In genomic region chr6:73233048-73233447, GRCh38 we compare ENCODE assay signal across 18 cellular contexts. TPM values are rescaled to one million over a fixed set of nuclear protein-coding genes. Genes with fewer than 3 reads are reported as not detected.
DNase-seq lines count a peak whose midpoint lies in the region; ATAC-seq and TF ChIP-seq lines count a peak whose summit lies in the region.
"Had no signal": no experiment of that assay in that cellular context is flagged by ENCODE, and none has a peak within 500 bp of the region (broad histone marks: within the 10 kb centered on the region; RNA-seq: fewer than 3 reads in every experiment).

No MANE protein-coding gene starts in this region.

- H3K9me3 ChIP-seq in Karpas-422 (ENCODE audit: low read length) (no peaks in the 10 kb centered on the region), PC-3 (ENCODE audit: low read length) (no peaks in the 10 kb centered on the region), trophoblast cell (ENCODE audit: insufficient read depth, low read depth, low read length) (no peaks in the 10 kb centered on the region)
- H3K9me3 ChIP-seq: BE2C had no signal

- POLR2A ChIA-PET in PC-3 (lab: Charles Lee; ENCODE audit: unreplicated experiment) = no interaction called here

- H2BK120ac ChIP-seq in trophoblast cell (ENCODE audit: insufficient read depth, low read length, poor library complexity) = no peak overlapping the region

- H3K9ac ChIP-seq in Karpas-422 (ENCODE audit: low read length) (no peak overlapping the region), PC-3 (ENCODE audit: low read length) (peak overlapping the region; percentile 80; the same call in 1 of the 2 replicates), trophoblast cell (ENCODE audit: low read length) (no peak overlapping the region)
- H3K9ac ChIP-seq: KMS-11 had no signal

- no peak for TF ChIP-seq CTCF in PC-3 (conservative IDR thresholded peaks at IDR 0.05; ENCODE audit: low read depth, low read length)

- intact Hi-C loops in PC-3 (cut with micrococcal nuclease) = loop anchor here (5.0 kb wide), 1 partner anchor 151 kb away; no protein-coding TSS in a partner anchor

- H3K4me1 ChIP-seq in ACC112 (ENCODE audit: control insufficient read depth, insufficient read depth, low read length, unreplicated experiment) = peaks cover 26% of the 10 kb centered on the region
- peaks cover 37% of the 10 kb centered on the region for H3K4me1 ChIP-seq in Karpas-422 (ENCODE audit: low read length)
- H3K4me1 ChIP-seq in PC-3 (ENCODE audit: insufficient read depth, low read length) = peaks cover 52% of the 10 kb centered on the region
- H3K4me1 ChIP-seq in trophoblast cell (ENCODE audit: control insufficient read depth in 1 of 2, insufficient read depth in 2 of 2, low read length in 2 of 2) = no peaks in the 10 kb centered on the region
- H3K4me1 ChIP-seq: BE2C had no signal

- no peak overlapping the region for H2AFZ ChIP-seq in ACC112 (ENCODE audit: low read length, unreplicated experiment)
- H2AFZ ChIP-seq in Karpas-422 (ENCODE audit: low read length) = no peak overlapping the region
- no peak overlapping the region for H2AFZ ChIP-seq in PC-3 (ENCODE audit: low read length)
- no peak overlapping the region for H2AFZ ChIP-seq in trophoblast cell (ENCODE audit: insufficient read depth, low read length, poor library complexity)
- H2AFZ ChIP-seq: GM23338 had no signal

- H3K23ac ChIP-seq in trophoblast cell (ENCODE audit: low read length) = no peak overlapping the region

- BruUV-seq in PC-3 (replicated peaks; lab: Mats Ljungman, UMichigan) = no TSS peak

- no CpG with 5 or more reads among the region's 6 CpGs for WGBS in trophoblast cell (ENCODE audit: extremely low coverage, insufficient coverage, insufficient read length)

- H3K9me2 ChIP-seq in Karpas-422 (replicated peaks; ENCODE audit: insufficient read depth, low read length) (no peaks in the 10 kb centered on the region), PC-3 (replicated peaks; ENCODE audit: low read length) (no peaks in the 10 kb centered on the region)

- no peak overlapping the region for H4K12ac ChIP-seq in trophoblast cell (ENCODE audit: low read depth, low read length)

- peak; percentile 40 for ATAC-seq in GM18498 (IDR thresholded peaks at IDR 0.05; ENCODE audit: unreplicated experiment)
- no peak for ATAC-seq in PC-3
- no peak for ATAC-seq in GM18858 (IDR thresholded peaks at IDR 0.05; ENCODE audit: unreplicated experiment)
- ATAC-seq in GM18907 (IDR thresholded peaks at IDR 0.05; ENCODE audit: unreplicated experiment) = no peak
- ATAC-seq: GM23338, HepG2 had no signal

- no peak overlapping the region for H2AK5ac ChIP-seq in trophoblast cell (ENCODE audit: low read length)

- no peak overlapping the region for H2BK12ac ChIP-seq in trophoblast cell (ENCODE audit: low read length)

- no peak overlapping the region for H3K18ac ChIP-seq in trophoblast cell (ENCODE audit: low read length)

- no peaks in the 10 kb centered on the region for H3K79me1 ChIP-seq in trophoblast cell (ENCODE audit: low read length)

- H3K14ac ChIP-seq in trophoblast cell (ENCODE audit: low read length) = no peak overlapping the region

- no peaks in the 10 kb centered on the region for H3K27me3 ChIP-seq in ACC112 (ENCODE audit: insufficient read depth, low read length)
- H3K27me3 ChIP-seq in Karpas-422 (ENCODE audit: low read length) = no peaks in the 10 kb centered on the region
- H3K27me3 ChIP-seq in PC-3 (ENCODE audit: low read length) = no peaks in the 10 kb centered on the region
- H3K27me3 ChIP-seq in trophoblast cell (ENCODE audit: insufficient read depth, low read length) = no peaks in the 10 kb centered on the region
- H3K27me3 ChIP-seq: BE2C had no signal

- no peak overlapping the region for H2BK5ac ChIP-seq in trophoblast cell (ENCODE audit: low read depth, low read length, poor library complexity)

- H3K4me3 ChIP-seq in ACC112 (ENCODE audit: low read depth, low read length) (no peak overlapping the region), Karpas-422 (ENCODE audit: low read length) (no peak overlapping the region), PC-3 (ENCODE audit: low read length) (no peak overlapping the region), trophoblast cell (ENCODE audit: low read depth, low read length) (no peak overlapping the region)
- H3K4me3 ChIP-seq: GM23338 had no signal

- no peak overlapping the region for H4K8ac ChIP-seq in trophoblast cell (ENCODE audit: low read depth, low read length)

- CTCF ChIA-PET in PC-3 (lab: Charles Lee) = no interaction called here

- peaks cover 9% of the 10 kb centered on the region for H3F3A ChIP-seq in PC-3 (ENCODE audit: low read length, unreplicated experiment)

- no peak overlapping the region for H4K91ac ChIP-seq in trophoblast cell (ENCODE audit: low read depth, low read length)

- no peaks in the 10 kb centered on the region for H3K79me2 ChIP-seq in ACC112 (ENCODE audit: control insufficient read depth, insufficient read depth, low read length, unreplicated experiment)
- H3K79me2 ChIP-seq in Karpas-422 (ENCODE audit: low read length) = no peaks in the 10 kb centered on the region
- H3K79me2 ChIP-seq in PC-3 (ENCODE audit: low read length) = no peaks in the 10 kb centered on the region
- no peaks in the 10 kb centered on the region for H3K79me2 ChIP-seq in trophoblast cell (ENCODE audit: control insufficient read depth, insufficient read depth, low read length, poor library complexity)

- H3K4ac ChIP-seq in trophoblast cell (ENCODE audit: low read depth, low read length) = no peak overlapping the region

- DNase-seq in Karpas-422 (no peak), PC-3 (no peak), trophoblast cell (no peak)
- DNase-seq: ACHN; BE2C; C1 segment of cervical spinal cord; CD4-positive, CD25-positive, alpha-beta regulatory T cell; CD8-positive, alpha-beta memory T cell; COR-L47; HCEC 1CT had no signal

- no peak overlapping the region for H3K4me2 ChIP-seq in Karpas-422 (ENCODE audit: low read depth, low read length, poor library complexity, severe bottlenecking)
- H3K4me2 ChIP-seq in PC-3 (ENCODE audit: low read length) = peak overlapping the region; percentile 71; the same call in 1 of the 2 replicates
- no peak overlapping the region for H3K4me2 ChIP-seq in trophoblast cell (ENCODE audit: low read length)
- H3K4me2 ChIP-seq: GM23338, KMS-11 had no signal

- H4K20me1 ChIP-seq in Karpas-422 (ENCODE audit: insufficient read depth, low read depth, low read length) (no peaks in the 10 kb centered on the region), PC-3 (ENCODE audit: low read length) (no peaks in the 10 kb centered on the region)

- H3K27ac ChIP-seq in ACC112 (ENCODE audit: low read depth, low read length) (peak overlapping the region; percentile 77; the same call in 1 of the 2 replicates), Karpas-422 (ENCODE audit: low read length) (peak overlapping the region; percentile 88; the same call in 1 of the 2 replicates), PC-3 (ENCODE audit: low read length) (peak overlapping the region; percentile 100), trophoblast cell (ENCODE audit: low read depth, low read length) (no peak overlapping the region)
- H3K27ac ChIP-seq: KMS-11 had no signal

- H3K36me3 ChIP-seq in ACC112 (ENCODE audit: insufficient read depth, low read length) (no peaks in the 10 kb centered on the region), Karpas-422 (ENCODE audit: insufficient read depth, low read length) (no peaks in the 10 kb centered on the region), PC-3 (ENCODE audit: low read depth, low read length) (no peaks in the 10 kb centered on the region), trophoblast cell (ENCODE audit: control insufficient read depth in 1 of 2, insufficient read depth in 2 of 2, low read length in 2 of 2) (no peaks in the 10 kb centered on the region)
- H3K36me3 ChIP-seq: BE2C had no signal

RNA-seq across cellular contexts. Expression of gene KHDC1L, which starts 7.8 kb away (rescaled TPM):
- total RNA-seq in Karpas-422 (2014; rRNA removed; shearing (Covaris generic); ENCODE audit: low replicate concordance) = 4.4 and 5.8 TPM in 2 replicates
- 0.80 and 2.4 TPM in 2 replicates for total RNA-seq in PC-3 (2014; rRNA removed)
- 0.17 TPM in 1 of 2 replicates, not detected in the other for polyA plus RNA-seq in trophoblast cell (2013)
- total RNA-seq: A172, GM23338, HepG2 had no signal
- polyA plus RNA-seq: CD4-positive, CD25-positive, alpha-beta regulatory T cell; CD8-positive, alpha-beta memory T cell; GM23338; HepG2 had no signal

RNA-seq across cellular contexts. Expression of gene KHDC1, which starts 29.9 kb away (rescaled TPM):
- 8.2 and 12.2 TPM in 2 replicates for total RNA-seq in Karpas-422 (2014; rRNA removed; shearing (Covaris generic); ENCODE audit: low replicate concordance)
- 5.1 and 7.9 TPM in 2 replicates for total RNA-seq in PC-3 (2014; rRNA removed)
- polyA plus RNA-seq in trophoblast cell (2013) = 2.2 and 2.4 TPM in 2 replicates
- total RNA-seq: HepG2 had no signal
- polyA plus RNA-seq: HepG2 had no signal
